ENCODE assay signal across 8 cellular contexts in the genomic region with DNA sequence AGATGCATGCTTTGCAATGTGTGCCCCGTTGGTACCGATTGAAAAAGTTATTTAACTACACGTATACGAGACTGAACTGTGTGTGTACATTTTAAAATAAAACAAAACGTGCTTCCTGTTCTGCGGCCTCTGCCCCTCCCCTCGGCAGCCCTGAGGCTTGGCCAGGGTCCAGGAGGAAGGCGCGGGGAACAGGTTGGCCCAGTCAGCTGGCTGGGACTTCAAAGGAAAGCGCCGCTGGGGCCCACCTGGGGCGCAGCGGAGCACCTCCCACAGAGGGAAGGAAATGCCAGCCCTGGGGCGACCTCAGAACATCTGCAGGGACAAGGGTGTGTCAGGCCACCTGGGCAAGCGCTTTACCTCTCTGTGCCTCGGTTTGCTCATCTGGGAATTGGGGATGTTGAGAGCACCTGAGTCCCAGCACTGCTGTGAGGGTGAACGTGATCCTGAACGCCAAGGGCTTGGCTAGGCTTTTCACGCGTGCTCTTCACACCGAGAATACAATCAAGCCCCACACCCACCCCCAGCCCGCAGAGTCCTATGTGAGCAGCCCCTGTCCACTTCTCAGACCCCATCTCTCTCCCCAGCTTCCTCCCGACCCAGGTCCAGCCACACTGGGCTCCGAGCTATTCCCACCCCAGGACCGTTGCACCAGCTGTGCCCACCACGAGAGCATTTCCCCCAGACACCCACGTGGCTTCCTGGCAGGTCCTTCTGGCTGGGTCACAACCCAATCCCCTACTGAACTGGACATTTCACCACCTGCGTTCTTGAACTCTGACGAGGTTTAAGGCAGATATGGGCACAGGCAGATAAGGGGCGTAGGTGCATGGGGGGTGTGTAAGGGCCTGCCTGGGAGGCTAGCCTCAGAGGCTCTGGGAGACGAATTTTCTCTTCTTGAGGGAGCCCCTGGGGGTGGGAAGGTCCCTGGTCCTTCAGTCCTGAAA. TPM values are rescaled to one million over a fixed set of nuclear protein-coding genes. Genes with fewer than 3 reads are reported as not detected.
DNase-seq lines count a peak whose midpoint lies in the region; ATAC-seq and TF ChIP-seq lines count a peak whose summit lies in the region.

No MANE protein-coding gene starts in this region.

- no peaks in the 10 kb centered on the region for H3K27me3 ChIP-seq in neural progenitor cell

- POLR2A ChIA-PET in activated CD4-positive, alpha-beta T cell treated with anti-CD3 and anti-CD28 coated beads, Interleukin-2, amount 10 ng/mL, durations not matched to agents 7 days and 5 days (lab: Charles Lee): no interaction called here

- H2AFZ ChIP-seq in neural progenitor cell (replicated peaks): no peak overlapping the region

- H3K4me3 Mint-ChIP-seq in activated CD4-positive, alpha-beta T cell treated with anti-CD3 and anti-CD28 coated beads, Interleukin-2, amount 10 ng/mL, durations not matched to agents 7 days and 5 days: peak overlapping the region; percentile 42
- peak overlapping the region; percentile 33 for H3K4me3 Mint-ChIP-seq in neural progenitor cell
- peak overlapping the region; percentile 75 for H3K4me3 Mint-ChIP-seq in type B pancreatic cell

- H3K4me1 Mint-ChIP-seq in activated CD4-positive, alpha-beta T cell treated with anti-CD3 and anti-CD28 coated beads, Interleukin-2, amount 10 ng/mL, durations not matched to agents 7 days and 5 days: peaks cover 25% of the 10 kb centered on the region
- H3K4me1 Mint-ChIP-seq in neural progenitor cell (peaks cover 22% of the 10 kb centered on the region), type B pancreatic cell (ENCODE audit: unreplicated experiment) (peaks cover 56% of the 10 kb centered on the region)

- no peaks in the 10 kb centered on the region for H3K79me2 ChIP-seq in neural progenitor cell (ENCODE audit: low read depth)

- DNase-seq in NCI-H2107 treated with DMSO at 0.1 percent for 48 hours (lab: John Stamatoyannopoulos, UW; ENCODE audit: unreplicated experiment): peak; percentile 83
- DNase-seq in activated CD4-positive, alpha-beta T cell treated with anti-CD3 and anti-CD28 coated beads, Interleukin-2, amount 10 ng/mL, durations not matched to agents 7 days and 5 days: peak; percentile 80
- DNase-seq in effector CD4-positive, alpha-beta T cell: peak; percentile 69
- no peak for DNase-seq in neural progenitor cell (ENCODE audit: low spot score)
- DNase-seq in type B pancreatic cell (ENCODE audit: extremely low spot score, unreplicated experiment): peak; percentile 87

- H3K27ac ChIP-seq in neural progenitor cell: no peak overlapping the region

- H3K27ac Mint-ChIP-seq in activated CD4-positive, alpha-beta T cell treated with anti-CD3 and anti-CD28 coated beads, Interleukin-2, amount 10 ng/mL, durations not matched to agents 7 days and 5 days: peak overlapping the region; percentile 31
- peak overlapping the region; percentile 82 for H3K27ac Mint-ChIP-seq in neural progenitor cell
- H3K27ac Mint-ChIP-seq in type B pancreatic cell: peak overlapping the region; percentile 99

- H3K9ac ChIP-seq in neural progenitor cell: no peak overlapping the region

- no peaks in the 10 kb centered on the region for H3K36me3 Mint-ChIP-seq in activated CD4-positive, alpha-beta T cell treated with anti-CD3 and anti-CD28 coated beads, Interleukin-2, amount 10 ng/mL, durations not matched to agents 7 days and 5 days (ENCODE audit: low read depth)
- H3K36me3 Mint-ChIP-seq in neural progenitor cell: no peaks in the 10 kb centered on the region
- peaks cover 5% of the 10 kb centered on the region for H3K36me3 Mint-ChIP-seq in type B pancreatic cell

- H3K4me1 ChIP-seq in neural progenitor cell: peaks cover 7% of the 10 kb centered on the region

- H3K9me3 ChIP-seq in neural progenitor cell (ENCODE audit: low read depth): no peaks in the 10 kb centered on the region

- TF ChIP-seq CTCF in neural progenitor cell (IDR thresholded peaks at IDR 0.05) (no peak), type B pancreatic cell (conservative IDR thresholded peaks at IDR 0.05) (no peak)

- peaks cover 11% of the 10 kb centered on the region for H3F3A ChIP-seq in neural progenitor cell (ENCODE audit: low read depth)

- CTCF ChIA-PET in activated CD4-positive, alpha-beta T cell treated with anti-CD3 and anti-CD28 coated beads, Interleukin-2, amount 10 ng/mL, durations not matched to agents 7 days and 5 days (lab: Charles Lee): no interaction called here

- H4K20me1 ChIP-seq in neural progenitor cell (ENCODE audit: low read depth): no peaks in the 10 kb centered on the region

- H3K9me3 Mint-ChIP-seq in activated CD4-positive, alpha-beta T cell treated with anti-CD3 and anti-CD28 coated beads, Interleukin-2, amount 10 ng/mL, durations not matched to agents 7 days and 5 days: peaks cover 1% of the 10 kb centered on the region
- H3K9me3 Mint-ChIP-seq in neural progenitor cell: peaks cover 2% of the 10 kb centered on the region
- H3K9me3 Mint-ChIP-seq in type B pancreatic cell: peaks cover 11% of the 10 kb centered on the region

- ATAC-seq in GM18517 (IDR thresholded peaks at IDR 0.05; ENCODE audit: unreplicated experiment): peak; percentile 70
- ATAC-seq in HG03066 (IDR thresholded peaks at IDR 0.05; ENCODE audit: low read depth, unreplicated experiment): peak; percentile 81
- no peak for ATAC-seq in HG03520 (IDR thresholded peaks at IDR 0.05; ENCODE audit: unreplicated experiment)

- H3K4me2 ChIP-seq in neural progenitor cell: no peak overlapping the region

- H3K4me3 ChIP-seq in neural progenitor cell: no peak overlapping the region

- H3K36me3 ChIP-seq in neural progenitor cell: no peaks in the 10 kb centered on the region

- H3K27me3 Mint-ChIP-seq in activated CD4-positive, alpha-beta T cell treated with anti-CD3 and anti-CD28 coated beads, Interleukin-2, amount 10 ng/mL, durations not matched to agents 7 days and 5 days: peaks cover 22% of the 10 kb centered on the region
- H3K27me3 Mint-ChIP-seq in neural progenitor cell (ENCODE audit: insufficient read depth, low read depth) (peaks cover 24% of the 10 kb centered on the region), type B pancreatic cell (no peaks in the 10 kb centered on the region)

RNA-seq across cellular contexts. Expression of a gene that starts 41.9 kb away (rescaled TPM):
- 100 to 1,000 TPM in 1 of 2 experiments, 10 to 100 TPM in 1; 96.4 to 102 TPM for total RNA-seq in activated CD4-positive, alpha-beta T cell treated with anti-CD3 and anti-CD28 coated beads, Interleukin-2, amount 10 ng/mL, durations not matched to agents 7 days and 5 days
- total RNA-seq in neural progenitor cell (ENCODE audit: low replicate concordance): 14.3 and 18.0 TPM in 2 replicates
- total RNA-seq in type B pancreatic cell (ENCODE audit: low replicate concordance): 219 and 227 TPM in 2 replicates

Comparison
In these comparisons a context has a peak if more than half of its experiments do, and no peak if none do; other contexts are left out.
1. H3K27ac Mint-ChIP-seq: peak in every context shown above with its lines; median percentile 99 in type B pancreatic cell; 82 in neural progenitor cell; 31 in activated CD4-positive, alpha-beta T cell treated with anti-CD3 and anti-CD28 coated beads, Interleukin-2, amount 10 ng/mL, durations not matched to agents 7 days and 5 days.